In the genomic region with DNA sequence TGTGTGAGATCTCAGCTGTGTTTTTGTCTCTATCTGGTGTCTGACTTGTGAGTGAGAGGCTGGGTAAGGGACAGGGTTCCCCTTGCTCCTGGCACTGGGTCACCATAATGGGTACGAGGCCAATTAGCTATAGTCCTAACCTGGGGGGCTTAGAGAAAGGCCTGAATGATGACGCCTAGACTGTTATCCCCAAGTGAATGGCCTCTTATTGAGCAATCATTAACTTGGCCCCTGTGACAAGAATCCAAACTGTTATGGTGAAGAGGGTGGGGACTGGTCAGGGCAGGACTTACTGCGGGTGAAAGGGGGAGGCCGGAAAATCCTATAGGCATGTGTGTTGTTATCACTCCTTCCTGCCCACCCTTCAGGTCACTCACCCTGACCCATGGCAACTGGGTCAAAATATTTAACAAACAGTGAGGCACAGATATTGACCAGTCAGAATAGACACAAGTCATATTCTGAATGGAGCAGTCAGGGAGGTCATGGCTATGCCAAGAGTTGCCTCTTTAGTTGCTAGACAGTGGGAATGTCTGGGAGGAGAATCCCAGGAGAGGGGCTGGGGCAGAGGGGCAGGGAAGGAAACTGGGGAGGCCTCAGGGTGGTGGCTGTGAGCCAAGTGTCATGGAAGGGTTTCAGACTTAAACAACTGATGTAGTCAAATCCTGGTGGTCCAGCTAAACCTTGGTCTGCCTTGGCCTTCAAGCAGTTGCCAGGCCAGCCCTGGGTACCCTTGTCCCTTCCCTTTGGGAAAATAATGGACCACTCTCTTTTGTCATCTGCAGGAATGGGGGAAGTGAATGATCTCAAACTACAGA, we compare ENCODE assay signal across 29 cellular contexts. TPM values are rescaled to one million over a fixed set of nuclear protein-coding genes. Genes with fewer than 3 reads are reported as not detected.
DNase-seq lines count a peak whose midpoint lies in the region; ATAC-seq and TF ChIP-seq lines count a peak whose summit lies in the region.
"Had no signal": no experiment of that assay in that cellular context is flagged by ENCODE, and none has a peak within 500 bp of the region (broad histone marks: within the 10 kb centered on the region; RNA-seq: fewer than 3 reads in every experiment).

No MANE protein-coding gene starts in this region.

- no peak for ATAC-seq in Panc1
- peak; percentile 39 for ATAC-seq in mucosa of descending colon
- ATAC-seq in activated CD8-positive, alpha-beta T cell treated with anti-CD3 and anti-CD28 coated beads, Interleukin-2, amount 10 ng/mL, durations not matched to agents 7 days and 5 days: no peak
- ATAC-seq: activated CD8-positive, alpha-beta T cell treated with anti-CD3 and anti-CD28 coated beads for 36 hours; gastrocnemius medialis; naive thymus-derived CD4-positive, alpha-beta T cell; psoas muscle; T-helper 17 cell had no signal

- H3K4me1 ChIP-seq in Panc1 (ENCODE audit: control insufficient read depth, insufficient read depth, low read length): peaks cover 54% of the 10 kb centered on the region
- H3K4me1 ChIP-seq in hepatocyte (ENCODE audit: insufficient read depth): peaks cover 36% of the 10 kb centered on the region
- H3K4me1 ChIP-seq in mucosa of descending colon (ENCODE audit: low read depth): peaks cover 28% of the 10 kb centered on the region
- H3K4me1 ChIP-seq: tibial nerve had no signal

- H3K27me3 ChIP-seq in Panc1 (ENCODE audit: control insufficient read depth, insufficient read depth, low read length): no peaks in the 10 kb centered on the region
- no peaks in the 10 kb centered on the region for H3K27me3 ChIP-seq in hepatocyte
- H3K27me3 ChIP-seq: BLaER1, gastrocnemius medialis, tibial nerve had no signal

- H3K79me2 ChIP-seq in hepatocyte: peaks cover 18% of the 10 kb centered on the region

- WGBS in hepatocyte (ENCODE audit: low lambda C conversion rate, missing lambda C conversion rate): 55% methylated on average over 4 of the region's 4 CpGs

- peak overlapping the region; percentile 70 for H3K4me2 ChIP-seq in hepatocyte
- H3K4me2 ChIP-seq: BLaER1 had no signal

- BruUV-seq in Panc1 (replicated peaks; lab: Mats Ljungman, UMichigan): no TSS peak

- DNase-seq in Panc1 (ENCODE audit: low read depth, low spot score) (no peak), hepatocyte (ENCODE audit: low spot score) (peak; percentile 46), mucosa of descending colon (peak in 1 of 3 donors; percentile 42), type B pancreatic cell (ENCODE audit: extremely low spot score, unreplicated experiment) (no peak), DMS 273 (lab: John Stamatoyannopoulos, UW; ENCODE audit: unreplicated experiment) (no peak)
- no peak for DNase-seq in activated T-cell treated with anti-CD3 and anti-CD28 coated beads, Interleukin-2, amount 50 U/mL, for 24 hours
- DNase-seq in activated CD8-positive, alpha-beta T cell treated with anti-CD3 and anti-CD28 coated beads, Interleukin-2, amount 10 ng/mL, durations not matched to agents 7 days and 5 days: no peak
- DNase-seq: activated CD8-positive, alpha-beta T cell treated with anti-CD3 and anti-CD28 coated beads for 36 hours; amniotic stem cell; DMS79; effector CD4-positive, alpha-beta T cell; gastrocnemius medialis; GDM1; KG1; mesendoderm; naive thymus-derived CD4-positive, alpha-beta T cell; NCI-H1092 treated with DMSO at 0.1 percent for 48 hours; NCI-H2227 treated with DMSO at 0.1 percent for 48 hours; NCI-H526 treated with DMSO at 0.1 percent for 48 hours; NK-92 treated with Interleukin-12 subunit alpha and Interleukin-12 subunit beta, amount 100 ng/mL, for 24 hours; psoas muscle; stimulated activated CD4-positive, alpha-beta T cell treated with anti-CD3 and anti-CD28 coated beads, Interleukin-15, amount 100 ng/mL, for 24 hours; stimulated activated CD4-positive, alpha-beta T cell treated with anti-CD3 and anti-CD28 coated beads, Interleukin-4, amount 100 ng/mL, for 4 hours; T-helper 17 cell had no signal

- H3K9me3 ChIP-seq in Panc1 (ENCODE audit: control insufficient read depth, insufficient read depth, low read depth, low read length) (no peaks in the 10 kb centered on the region), hepatocyte (ENCODE audit: low read depth) (no peaks in the 10 kb centered on the region), mucosa of descending colon (no peaks in the 10 kb centered on the region)
- H3K9me3 ChIP-seq: BLaER1, gastrocnemius medialis, psoas muscle, tibial nerve had no signal

- no peaks in the 10 kb centered on the region for H3K36me3 Mint-ChIP-seq in type B pancreatic cell
- no peaks in the 10 kb centered on the region for H3K36me3 Mint-ChIP-seq in activated T-cell treated with anti-CD3 and anti-CD28 coated beads, Interleukin-2, amount 50 U/mL, for 24 hours (ENCODE audit: low read depth)
- H3K36me3 Mint-ChIP-seq in activated CD8-positive, alpha-beta T cell treated with anti-CD3 and anti-CD28 coated beads, Interleukin-2, amount 10 ng/mL, durations not matched to agents 7 days and 5 days (ENCODE audit: low read depth): no peaks in the 10 kb centered on the region
- H3K36me3 Mint-ChIP-seq: activated naive CD4-positive, alpha-beta T cell treated with anti-CD3 and anti-CD28 coated beads, Interleukin-2, amount 50 U/mL, for 24 hours had no signal

- H3K4me1 Mint-ChIP-seq in type B pancreatic cell (ENCODE audit: unreplicated experiment): no peaks in the 10 kb centered on the region
- H3K4me1 Mint-ChIP-seq in activated T-cell treated with anti-CD3 and anti-CD28 coated beads, Interleukin-2, amount 50 U/mL, for 24 hours (ENCODE audit: low read depth): no peaks in the 10 kb centered on the region
- no peaks in the 10 kb centered on the region for H3K4me1 Mint-ChIP-seq in activated CD8-positive, alpha-beta T cell treated with anti-CD3 and anti-CD28 coated beads, Interleukin-2, amount 10 ng/mL, durations not matched to agents 7 days and 5 days (ENCODE audit: low read depth)
- H3K4me1 Mint-ChIP-seq: activated naive CD4-positive, alpha-beta T cell treated with anti-CD3 and anti-CD28 coated beads, Interleukin-2, amount 50 U/mL, for 24 hours had no signal

- H2AFZ ChIP-seq in hepatocyte: no peak overlapping the region

- TF ChIP-seq CTCF in Panc1 (IDR thresholded peaks at IDR 0.05) (no peak), hepatocyte (IDR thresholded peaks at IDR 0.05; ENCODE audit: poor library complexity) (no peak), mucosa of descending colon (IDR thresholded peaks at IDR 0.05) (no peak), type B pancreatic cell (conservative IDR thresholded peaks at IDR 0.05) (no peak)

- POLR2A ChIA-PET in Panc1 (lab: Charles Lee): no interaction called here
- POLR2A ChIA-PET in activated CD8-positive, alpha-beta T cell treated with anti-CD3 and anti-CD28 coated beads, Interleukin-2, amount 10 ng/mL, durations not matched to agents 7 days and 5 days (lab: Charles Lee): interaction anchor here (1.4 kb wide), 1 partner anchor 10 kb away, joined by 3 read pairs; a partner anchor contains a TSS

- CTCF ChIA-PET in Panc1 (lab: Charles Lee): no interaction called here
- CTCF ChIA-PET in activated CD8-positive, alpha-beta T cell treated with anti-CD3 and anti-CD28 coated beads, Interleukin-2, amount 10 ng/mL, durations not matched to agents 7 days and 5 days (lab: Charles Lee): interaction anchor here (1.3 kb wide), 1 partner anchor 9 kb away, joined by 3 read pairs; no protein-coding TSS in a partner anchor

- intact Hi-C loops in Panc1 (cut with micrococcal nuclease; ENCODE audit: unreplicated experiment) (no loop called here), mucosa of descending colon (cut with DNase I, micrococcal nuclease) (no loop called here)

- H3K36me3 ChIP-seq in Panc1 (ENCODE audit: control insufficient read depth, insufficient read depth, low read length) (no peaks in the 10 kb centered on the region), hepatocyte (replicated peaks; ENCODE audit: insufficient read depth, low read depth) (no peaks in the 10 kb centered on the region), mucosa of descending colon (ENCODE audit: low read depth) (no peaks in the 10 kb centered on the region)
- H3K36me3 ChIP-seq: BLaER1, gastrocnemius medialis, tibial nerve had no signal

- H3K27me3 Mint-ChIP-seq in type B pancreatic cell: peaks cover 7% of the 10 kb centered on the region
- no peaks in the 10 kb centered on the region for H3K27me3 Mint-ChIP-seq in activated T-cell treated with anti-CD3 and anti-CD28 coated beads, Interleukin-2, amount 50 U/mL, for 24 hours
- peaks cover 4% of the 10 kb centered on the region for H3K27me3 Mint-ChIP-seq in activated CD8-positive, alpha-beta T cell treated with anti-CD3 and anti-CD28 coated beads, Interleukin-2, amount 10 ng/mL, durations not matched to agents 7 days and 5 days (ENCODE audit: low read depth)
- H3K27me3 Mint-ChIP-seq: activated CD8-positive, alpha-beta T cell treated with anti-CD3 and anti-CD28 coated beads for 36 hours; activated naive CD4-positive, alpha-beta T cell treated with anti-CD3 and anti-CD28 coated beads, Interleukin-2, amount 50 U/mL, for 24 hours had no signal

- peak overlapping the region; percentile 33 for H3K4me3 Mint-ChIP-seq in type B pancreatic cell
- H3K4me3 Mint-ChIP-seq in activated T-cell treated with anti-CD3 and anti-CD28 coated beads, Interleukin-2, amount 50 U/mL, for 24 hours: no peak overlapping the region
- H3K4me3 Mint-ChIP-seq in activated CD8-positive, alpha-beta T cell treated with anti-CD3 and anti-CD28 coated beads, Interleukin-2, amount 10 ng/mL, durations not matched to agents 7 days and 5 days: no peak overlapping the region
- H3K4me3 Mint-ChIP-seq: activated CD8-positive, alpha-beta T cell treated with anti-CD3 and anti-CD28 coated beads for 36 hours; activated naive CD4-positive, alpha-beta T cell treated with anti-CD3 and anti-CD28 coated beads, Interleukin-2, amount 50 U/mL, for 24 hours; naive thymus-derived CD4-positive, alpha-beta T cell; T-helper 17 cell had no signal

- no peaks in the 10 kb centered on the region for H3K9me2 ChIP-seq in hepatocyte (replicated peaks; ENCODE audit: insufficient read depth)

- peak overlapping the region; percentile 45 for H3K27ac Mint-ChIP-seq in type B pancreatic cell
- H3K27ac Mint-ChIP-seq in activated T-cell treated with anti-CD3 and anti-CD28 coated beads, Interleukin-2, amount 50 U/mL, for 24 hours: no peak overlapping the region
- H3K27ac Mint-ChIP-seq in activated CD8-positive, alpha-beta T cell treated with anti-CD3 and anti-CD28 coated beads, Interleukin-2, amount 10 ng/mL, durations not matched to agents 7 days and 5 days: no peak overlapping the region
- H3K27ac Mint-ChIP-seq: activated CD8-positive, alpha-beta T cell treated with anti-CD3 and anti-CD28 coated beads for 36 hours; activated naive CD4-positive, alpha-beta T cell treated with anti-CD3 and anti-CD28 coated beads, Interleukin-2, amount 50 U/mL, for 24 hours; T-helper 17 cell had no signal

- H3K27ac ChIP-seq in Panc1 (ENCODE audit: low read length) (peak overlapping the region; percentile 83), hepatocyte (peak overlapping the region; percentile 61)
- H3K27ac ChIP-seq: BLaER1, gastrocnemius medialis, psoas muscle, tibial nerve had no signal

- no peaks in the 10 kb centered on the region for H3K9me3 Mint-ChIP-seq in type B pancreatic cell
- H3K9me3 Mint-ChIP-seq in activated T-cell treated with anti-CD3 and anti-CD28 coated beads, Interleukin-2, amount 50 U/mL, for 24 hours: no peaks in the 10 kb centered on the region
- no peaks in the 10 kb centered on the region for H3K9me3 Mint-ChIP-seq in activated CD8-positive, alpha-beta T cell treated with anti-CD3 and anti-CD28 coated beads, Interleukin-2, amount 10 ng/mL, durations not matched to agents 7 days and 5 days (ENCODE audit: insufficient read depth)
- H3K9me3 Mint-ChIP-seq: activated CD8-positive, alpha-beta T cell treated with anti-CD3 and anti-CD28 coated beads for 36 hours; activated naive CD4-positive, alpha-beta T cell treated with anti-CD3 and anti-CD28 coated beads, Interleukin-2, amount 50 U/mL, for 24 hours had no signal

- H3K4me3 ChIP-seq in Panc1 (ENCODE audit: low read depth in 2 of 2, low read length in 2 of 2) (no peak overlapping the region), hepatocyte (no peak overlapping the region), mucosa of descending colon (no peak overlapping the region)
- H3K4me3 ChIP-seq: BLaER1, gastrocnemius medialis, psoas muscle, tibial nerve had no signal

- in situ Hi-C loops in Panc1 (cut with HindIII; ENCODE audit: low pct_unique_long_range_greater_than_20kb, low sequenced_read_pairs): no loop called here

- H4K20me1 ChIP-seq in hepatocyte (ENCODE audit: insufficient read depth, poor library complexity, severe bottlenecking): no peaks in the 10 kb centered on the region
- H4K20me1 ChIP-seq: BLaER1 had no signal

RNA-seq across cellular contexts. Expression of a gene that starts 3.2 kb away (rescaled TPM):
- total RNA-seq in Panc1 (2021; ENCODE audit: unreplicated experiment): 5.2 TPM
- polyA plus RNA-seq in Panc1 (2012; ENCODE audit: insufficient read length): 19.3 TPM
- total RNA-seq in hepatocyte: 37.4 and 39.1 TPM in 2 replicates
- polyA plus RNA-seq in hepatocyte: 57.5 and 68.1 TPM in 2 replicates
- total RNA-seq in mucosa of descending colon: under 1 TPM in 2 of 3 donors, not detected in 1; 0.43 to 0.52 TPM
- 6.8 and 7.2 TPM in 2 replicates for total RNA-seq in type B pancreatic cell (ENCODE audit: low replicate concordance)
- total RNA-seq in activated CD8-positive, alpha-beta T cell treated with anti-CD3 and anti-CD28 coated beads, Interleukin-2, amount 10 ng/mL, durations not matched to agents 7 days and 5 days: not detected
- total RNA-seq: activated CD8-positive, alpha-beta T cell treated with anti-CD3 and anti-CD28 coated beads for 36 hours; fibroblast of lung; MCF 10A; naive thymus-derived CD4-positive, alpha-beta T cell; T-helper 17 cell; tibial nerve had no signal
- polyA plus RNA-seq: fibroblast of lung; naive thymus-derived CD4-positive, alpha-beta T cell had no signal

RNA-seq across cellular contexts. Expression of a gene that starts 10.3 kb away (rescaled TPM):
- 29.7 TPM for total RNA-seq in Panc1 (2021; ENCODE audit: unreplicated experiment)
- 32.1 TPM for polyA plus RNA-seq in Panc1 (2012; ENCODE audit: insufficient read length)
- 9.5 and 11.6 TPM in 2 replicates for total RNA-seq in hepatocyte
- 15.8 and 18.4 TPM in 2 replicates for polyA plus RNA-seq in hepatocyte
- 10 to 100 TPM; 14.0 to 17.5 (median 14.5) TPM for total RNA-seq in mucosa of descending colon
- total RNA-seq in type B pancreatic cell (ENCODE audit: low replicate concordance): 19.2 and 23.7 TPM in 2 replicates
- total RNA-seq in activated CD8-positive, alpha-beta T cell treated with anti-CD3 and anti-CD28 coated beads, Interleukin-2, amount 10 ng/mL, durations not matched to agents 7 days and 5 days: 10 to 100 TPM; 14.9 to 16.4 TPM

RNA-seq across cellular contexts. Expression of a gene that starts 11.0 kb away (rescaled TPM):
- total RNA-seq in Panc1 (2021; ENCODE audit: unreplicated experiment) (161 TPM), hepatocyte (29.5 and 34.4 TPM in 2 replicates), mucosa of descending colon (10 to 100 TPM; 36.2 to 83.5 (median 43.1) TPM), type B pancreatic cell (ENCODE audit: low replicate concordance) (73.4 and 82.7 TPM in 2 replicates)
- 340 TPM for polyA plus RNA-seq in Panc1 (2012; ENCODE audit: insufficient read length)
- polyA plus RNA-seq in hepatocyte: 125 and 127 TPM in 2 replicates
- 10 to 100 TPM; 85.1 to 91.2 TPM for total RNA-seq in activated CD8-positive, alpha-beta T cell treated with anti-CD3 and anti-CD28 coated beads, Interleukin-2, amount 10 ng/mL, durations not matched to agents 7 days and 5 days

RNA-seq across cellular contexts. Expression of a gene that starts 20.5 kb away (rescaled TPM):
- total RNA-seq in Panc1 (2021; ENCODE audit: unreplicated experiment) (41.9 TPM), hepatocyte (12.6 and 15.8 TPM in 2 replicates), mucosa of descending colon (10 to 100 TPM; 25.4 to 37.2 (median 27.0) TPM), type B pancreatic cell (ENCODE audit: low replicate concordance) (28.7 and 35.1 TPM in 2 replicates)
- polyA plus RNA-seq in Panc1 (2012; ENCODE audit: insufficient read length): 51.1 TPM
- 37.9 and 44.6 TPM in 2 replicates for polyA plus RNA-seq in hepatocyte
- 10 to 100 TPM; 28.9 to 32.8 TPM for total RNA-seq in activated CD8-positive, alpha-beta T cell treated with anti-CD3 and anti-CD28 coated beads, Interleukin-2, amount 10 ng/mL, durations not matched to agents 7 days and 5 days

RNA-seq across cellular contexts. Expression of a gene that starts 47.6 kb away (rescaled TPM):
- total RNA-seq in Panc1 (2021; ENCODE audit: unreplicated experiment): 188 TPM
- 353 TPM for polyA plus RNA-seq in Panc1 (2012; ENCODE audit: insufficient read length)
- total RNA-seq in hepatocyte: 2.5 and 3.4 TPM in 2 replicates
- polyA plus RNA-seq in hepatocyte: 7.3 and 8.5 TPM in 2 replicates
- 100 to 1,000 TPM; 124 to 282 (median 191) TPM for total RNA-seq in mucosa of descending colon
- 27.7 and 86.8 TPM in 2 replicates for total RNA-seq in type B pancreatic cell (ENCODE audit: low replicate concordance)
- 1 to 10 TPM; 1.8 to 1.9 TPM for total RNA-seq in activated CD8-positive, alpha-beta T cell treated with anti-CD3 and anti-CD28 coated beads, Interleukin-2, amount 10 ng/mL, durations not matched to agents 7 days and 5 days
- total RNA-seq: fibroblast of lung, tibial nerve had no signal
- polyA plus RNA-seq: naive thymus-derived CD4-positive, alpha-beta T cell had no signal
